In genomic region chr5:180169246-180170110, GRCh38 we compare ENCODE assay signal across 1 cellular context.
TF ChIP-seq lines count a peak whose summit lies in the region.

No MANE protein-coding gene starts in this region.

TF ChIP-seq in WTC11, 78 proteins besides CTCF, POLR2A, EP300 and RAD21 (continued from another document):
- TF ChIP-seq E2F4 (CRISPR knock-in tag; IDR thresholded peaks at IDR 0.05; ENCODE audit: borderline replicate concordance, low read depth), result no peak
- TF ChIP-seq NR2C2 (CRISPR knock-in tag; IDR thresholded peaks at IDR 0.05), result no peak
- no peak for TF ChIP-seq JAZF1 (CRISPR knock-in tag; IDR thresholded peaks at IDR 0.05)
- TF ChIP-seq ELF4 (CRISPR knock-in tag; IDR thresholded peaks at IDR 0.05; ENCODE audit: low read depth), result no peak
- TF ChIP-seq ATF1 (CRISPR knock-in tag; IDR thresholded peaks at IDR 0.05), result no peak
- no peak for TF ChIP-seq HMGXB4 (CRISPR knock-in tag; IDR thresholded peaks at IDR 0.05)
- TF ChIP-seq ZNF263 (CRISPR knock-in tag; IDR thresholded peaks at IDR 0.05; ENCODE audit: low read depth), result no peak
- no peak for TF ChIP-seq ESRRA (CRISPR knock-in tag; IDR thresholded peaks at IDR 0.05; ENCODE audit: borderline replicate concordance)
- TF ChIP-seq AR (CRISPR knock-in tag; IDR thresholded peaks at IDR 0.05), result no peak
- TF ChIP-seq CREM (CRISPR knock-in tag; IDR thresholded peaks at IDR 0.05), result no peak
- TF ChIP-seq MXD4 (CRISPR knock-in tag; IDR thresholded peaks at IDR 0.05; ENCODE audit: borderline replicate concordance), result no peak
- no peak for TF ChIP-seq CBFB (CRISPR knock-in tag; IDR thresholded peaks at IDR 0.05; ENCODE audit: low read depth)
- no peak for TF ChIP-seq SOX15 (CRISPR knock-in tag; IDR thresholded peaks at IDR 0.05)
- no peak for TF ChIP-seq EMX1 (CRISPR knock-in tag; IDR thresholded peaks at IDR 0.05)
